ENCODE assay signal across 16 cellular contexts in genomic region chr10:61404771-61405170, GRCh38. TPM values are rescaled to one million over a fixed set of nuclear protein-coding genes. Genes with fewer than 3 reads are reported as not detected.
DNase-seq lines count a peak whose midpoint lies in the region; TF ChIP-seq lines count a peak whose summit lies in the region.
"Had no signal": no experiment of that assay in that cellular context is flagged by ENCODE, and none has a peak within 500 bp of the region (broad histone marks: within the 10 kb centered on the region; RNA-seq: fewer than 3 reads in every experiment).

No MANE protein-coding gene starts in this region.

- H3K9me3 ChIP-seq in osteoblast (ENCODE audit: low read depth, low read length): no peaks in the 10 kb centered on the region
- no peaks in the 10 kb centered on the region for H3K9me3 ChIP-seq in Karpas-422 (ENCODE audit: low read length)

- H3K4me1 ChIP-seq in osteoblast (ENCODE audit: insufficient read depth, low read length) (peaks cover 10% of the 10 kb centered on the region), Karpas-422 (ENCODE audit: low read length) (no peaks in the 10 kb centered on the region)

- peak; percentile 22 for DNase-seq in ELR (ENCODE audit: low read depth)
- DNase-seq in NCI-H226: peak; percentile 67
- DNase-seq in dedifferentiated amniotic fluid mesenchymal stem cell (ENCODE audit: extremely low spot score): peak; percentile 69
- DNase-seq in osteoblast (ENCODE audit: insufficient read length, low spot score, missing footprints): no peak
- no peak for DNase-seq in H7
- no peak for DNase-seq in UCSD-AML1 (lab: John Stamatoyannopoulos, UW; ENCODE audit: unreplicated experiment)
- no peak for DNase-seq in NCI-H748 (lab: John Stamatoyannopoulos, UW; ENCODE audit: unreplicated experiment)
- DNase-seq in Karpas-422: no peak
- DNase-seq: activated CD4-positive, alpha-beta T cell treated with anti-CD3 and anti-CD28 coated beads for 36 hours; activated CD8-positive, alpha-beta memory T cell treated with anti-CD3 and anti-CD28 coated beads, Interleukin-2, amount 50 U/mL, for 48 hours; endodermal cell; nephron progenitor cell; right cardiac atrium; substantia nigra; T-helper 2 cell had no signal

- no peaks in the 10 kb centered on the region for H3K79me2 ChIP-seq in osteoblast (ENCODE audit: insufficient read depth, low read length)
- H3K79me2 ChIP-seq in Karpas-422 (ENCODE audit: low read length): no peaks in the 10 kb centered on the region

- H3K4me3 ChIP-seq in osteoblast (ENCODE audit: insufficient read depth, low read length): no peak overlapping the region
- no peak overlapping the region for H3K4me3 ChIP-seq in H7 (ENCODE audit: insufficient read depth, low read depth, low read length)
- H3K4me3 ChIP-seq in Karpas-422 (ENCODE audit: low read length): no peak overlapping the region

- H4K20me1 ChIP-seq in osteoblast (ENCODE audit: insufficient read depth, low read length) (no peaks in the 10 kb centered on the region), Karpas-422 (ENCODE audit: insufficient read depth, low read depth, low read length) (no peaks in the 10 kb centered on the region)

- H3K27ac ChIP-seq in osteoblast (ENCODE audit: low read depth, low read length) (peak overlapping the region; percentile 3), Karpas-422 (ENCODE audit: low read length) (no peak overlapping the region)
- H3K27ac ChIP-seq: C4-2B had no signal

- no peak overlapping the region for H3K9ac ChIP-seq in Karpas-422 (ENCODE audit: low read length)

- no peaks in the 10 kb centered on the region for H3K27me3 ChIP-seq in osteoblast (ENCODE audit: insufficient read depth, low read length)
- H3K27me3 ChIP-seq in H7 (ENCODE audit: control insufficient read depth, insufficient read depth, low read length): no peaks in the 10 kb centered on the region
- H3K27me3 ChIP-seq in Karpas-422 (ENCODE audit: low read length): no peaks in the 10 kb centered on the region

- no peak for TF ChIP-seq CTCF in osteoblast (IDR thresholded peaks at IDR 0.05; ENCODE audit: extremely low read depth, low read depth, low read length)

- H3K4me2 ChIP-seq in osteoblast (ENCODE audit: insufficient read depth, low read length) (no peak overlapping the region), Karpas-422 (ENCODE audit: low read depth, low read length, poor library complexity, severe bottlenecking) (no peak overlapping the region)

- H2AFZ ChIP-seq in osteoblast (ENCODE audit: low read length): no peak overlapping the region
- no peak overlapping the region for H2AFZ ChIP-seq in Karpas-422 (ENCODE audit: low read length)

- no peaks in the 10 kb centered on the region for H3K9me2 ChIP-seq in Karpas-422 (replicated peaks; ENCODE audit: insufficient read depth, low read length)

- H3K36me3 ChIP-seq in osteoblast (ENCODE audit: insufficient read depth, low read length) (no peaks in the 10 kb centered on the region), H7 (replicated peaks; ENCODE audit: control insufficient read depth, insufficient read depth, low read length) (no peaks in the 10 kb centered on the region), Karpas-422 (ENCODE audit: insufficient read depth, low read length) (no peaks in the 10 kb centered on the region)

RNA-seq across cellular contexts. Expression of gene TMEM26, which starts 48.4 kb away (rescaled TPM):
- 6.5 and 10.3 TPM in 2 replicates for total RNA-seq in osteoblast
- total RNA-seq in H7 (2014; rRNA removed; shearing (Covaris generic)): 0.04 TPM in 1 of 2 replicates, not detected in the other
- total RNA-seq in Karpas-422 (2014; rRNA removed; shearing (Covaris generic); ENCODE audit: low replicate concordance): not detected in 2 replicates
- total RNA-seq: activated CD4-positive, alpha-beta T cell treated with anti-CD3 and anti-CD28 coated beads for 36 hours had no signal

Comparison
In these comparisons a context has a peak if more than half of its experiments do, and no peak if none do; other contexts are left out.
1. DNase-seq: peak in ELR (single experiment), NCI-H226 (single experiment) and dedifferentiated amniotic fluid mesenchymal stem cell (single experiment); none in osteoblast (single experiment), H7 (single experiment), UCSD-AML1 (single experiment), NCI-H748 (single experiment) and Karpas-422 (single experiment).